8 cellular contexts compared by ENCODE assay signal in genomic region chr6:105179244-105180065, GRCh38. TPM values are rescaled to one million over a fixed set of nuclear protein-coding genes. Genes with fewer than 3 reads are reported as not detected.
A peak's percentile ranks its signal among the peaks of the same experiment; 100 is the strongest.
DNase-seq lines count a peak whose midpoint lies in the region; ATAC-seq and TF ChIP-seq lines count a peak whose summit lies in the region.

A gene with protein sequence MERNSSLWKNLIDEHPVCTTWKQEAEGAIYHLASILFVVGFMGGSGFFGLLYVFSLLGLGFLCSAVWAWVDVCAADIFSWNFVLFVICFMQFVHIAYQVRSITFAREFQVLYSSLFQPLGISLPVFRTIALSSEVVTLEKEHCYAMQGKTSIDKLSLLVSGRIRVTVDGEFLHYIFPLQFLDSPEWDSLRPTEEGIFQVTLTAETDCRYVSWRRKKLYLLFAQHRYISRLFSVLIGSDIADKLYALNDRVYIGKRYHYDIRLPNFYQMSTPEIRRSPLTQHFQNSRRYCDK (minus strand): TSS chr6:105180014. CDS start chr6:105161909, 18,105 bp downstream.

- peak within 1 kb of the TSS; percentile 72 for H3K9ac ChIP-seq in trophoblast cell (ENCODE audit: low read length)

- CTCF ChIA-PET in CD8-positive, alpha-beta T cell (lab: Charles Lee), result no interaction called here

- peak within 1 kb of the TSS; percentile 96 for H2AFZ ChIP-seq in trophoblast cell (ENCODE audit: insufficient read depth, low read length, poor library complexity)

- peak within 1 kb of the TSS; percentile 98 for H3K4me2 ChIP-seq in trophoblast cell (ENCODE audit: low read length)

- H3K14ac ChIP-seq in trophoblast cell (ENCODE audit: low read length), result peak within 1 kb of the TSS; percentile 45

- H4K8ac ChIP-seq in trophoblast cell (ENCODE audit: low read depth, low read length), result peak within 1 kb of the TSS; percentile 90

- peak within 1 kb of the TSS; percentile 29 for H3K4me3 Mint-ChIP-seq in activated T-cell treated with anti-CD3 and anti-CD28 coated beads, Interleukin-2, amount 50 U/mL, for 4 hours
- no peak within 1 kb of the TSS for H3K4me3 Mint-ChIP-seq in CD8-positive, alpha-beta T cell

- peak within 1 kb of the TSS; percentile 69 for H3K4me3 ChIP-seq in trophoblast cell (ENCODE audit: low read depth, low read length)
- H3K4me3 ChIP-seq in CD8-positive, alpha-beta T cell (ENCODE audit: low read depth, low read length), result no peak within 1 kb of the TSS

- DNase-seq in NCI-H1092 treated with DMSO at 0.1 percent for 48 hours (lab: John Stamatoyannopoulos, UW) (peak; percentile 57), NCI-H1092 (lab: John Stamatoyannopoulos, UW) (no peak), cardiac septum (ENCODE audit: low spot score) (no peak), trophoblast cell (peak; percentile 64 to 71), NCI-H1694 (lab: John Stamatoyannopoulos, UW) (no peak)
- no peak for DNase-seq in activated T-cell treated with anti-CD3 and anti-CD28 coated beads, Interleukin-2, amount 50 U/mL, for 4 hours
- no peak for DNase-seq in CD8-positive, alpha-beta T cell

- no peak within 1 kb of the TSS for H2BK5ac ChIP-seq in trophoblast cell (ENCODE audit: low read depth, low read length, poor library complexity)

- no peak within 1 kb of the TSS for H2AK5ac ChIP-seq in trophoblast cell (ENCODE audit: low read length)

- no peak within 1 kb of the TSS for H3K27ac Mint-ChIP-seq in CD8-positive, alpha-beta T cell

- H3K36me3 Mint-ChIP-seq in activated T-cell treated with anti-CD3 and anti-CD28 coated beads, Interleukin-2, amount 50 U/mL, for 4 hours (ENCODE audit: insufficient read depth), result no peaks in the 10 kb centered on the region
- H3K36me3 Mint-ChIP-seq in CD8-positive, alpha-beta T cell, result no peaks in the 10 kb centered on the region

- H3K9me3 Mint-ChIP-seq in activated T-cell treated with anti-CD3 and anti-CD28 coated beads, Interleukin-2, amount 50 U/mL, for 4 hours, result no peaks in the 10 kb centered on the region
- H3K9me3 Mint-ChIP-seq in CD8-positive, alpha-beta T cell, result no peaks in the 10 kb centered on the region

- no peaks in the 10 kb centered on the region for H3K79me1 ChIP-seq in trophoblast cell (ENCODE audit: low read length)

- POLR2A ChIA-PET in CD8-positive, alpha-beta T cell (lab: Charles Lee), result no interaction called here

- TF ChIP-seq CTCF in CD8-positive, alpha-beta T cell (IDR thresholded peaks at IDR 0.05), result no peak

- peak within 1 kb of the TSS; percentile 60 for H2BK120ac ChIP-seq in trophoblast cell (ENCODE audit: insufficient read depth, low read length, poor library complexity)

- H3K4me1 ChIP-seq in trophoblast cell (ENCODE audit: control insufficient read depth in 1 of 2, insufficient read depth in 2 of 2, low read length in 2 of 2), result peaks cover 2% of the 10 kb centered on the region in 2 experiments
- no peaks in the 10 kb centered on the region for H3K4me1 ChIP-seq in CD8-positive, alpha-beta T cell (ENCODE audit: insufficient read depth, low read length)

- H4K91ac ChIP-seq in trophoblast cell (ENCODE audit: low read depth, low read length), result peak within 1 kb of the TSS; percentile 55

- H3K4ac ChIP-seq in trophoblast cell (ENCODE audit: low read depth, low read length), result no peak within 1 kb of the TSS

- H3K18ac ChIP-seq in trophoblast cell (ENCODE audit: low read length), result no peak within 1 kb of the TSS

- no peaks in the 10 kb centered on the region for H3K9me3 ChIP-seq in trophoblast cell (ENCODE audit: insufficient read depth, low read depth, low read length)
- no peaks in the 10 kb centered on the region for H3K9me3 ChIP-seq in CD8-positive, alpha-beta T cell (ENCODE audit: low read length)

- intact Hi-C loops in cardiac septum (cut with DNase I), result loop anchor here (2.0 kb wide), 2 partner anchors 43 to 223 kb away; partner anchors contain the start of gene PREP
- intact Hi-C loops in CD8-positive, alpha-beta T cell (cut with DNase I, micrococcal nuclease), result no loop called here

- no peaks in the 10 kb centered on the region for H3K79me2 ChIP-seq in trophoblast cell (ENCODE audit: control insufficient read depth, insufficient read depth, low read length, poor library complexity)

- no peak within 1 kb of the TSS for H3K23ac ChIP-seq in trophoblast cell (ENCODE audit: low read length)

- no peak within 1 kb of the TSS for H4K12ac ChIP-seq in trophoblast cell (ENCODE audit: low read depth, low read length)

- peak; percentile 49 for ATAC-seq in HG03066 (IDR thresholded peaks at IDR 0.05; ENCODE audit: low read depth, unreplicated experiment)
- peak; percentile 31 to 62 for ATAC-seq in activated T-cell treated with anti-CD3 and anti-CD28 coated beads, Interleukin-2, amount 50 U/mL, for 4 hours
- ATAC-seq in CD8-positive, alpha-beta T cell, result no peak

- no peaks in the 10 kb centered on the region for H3K36me3 ChIP-seq in trophoblast cell (ENCODE audit: control insufficient read depth in 1 of 2, insufficient read depth in 2 of 2, low read length in 2 of 2)
- no peaks in the 10 kb centered on the region for H3K36me3 ChIP-seq in CD8-positive, alpha-beta T cell (ENCODE audit: insufficient read depth, low read length)

- WGBS in trophoblast cell (ENCODE audit: extremely low coverage, insufficient coverage, insufficient read length), result no CpG with 5 or more reads among the region's 90 CpGs

- H2BK12ac ChIP-seq in trophoblast cell (ENCODE audit: low read length), result peak within 1 kb of the TSS; percentile 24

- H3K27me3 ChIP-seq in trophoblast cell (ENCODE audit: insufficient read depth, low read length), result no peaks in the 10 kb centered on the region
- peaks cover 11% of the 10 kb centered on the region for H3K27me3 ChIP-seq in CD8-positive, alpha-beta T cell (ENCODE audit: insufficient read depth, low read length)

- no peak within 1 kb of the TSS for H3K27ac ChIP-seq in trophoblast cell (ENCODE audit: low read depth, low read length)
- H3K27ac ChIP-seq in CD8-positive, alpha-beta T cell (ENCODE audit: low read depth, low read length), result no peak within 1 kb of the TSS

- H3K27me3 Mint-ChIP-seq in activated T-cell treated with anti-CD3 and anti-CD28 coated beads, Interleukin-2, amount 50 U/mL, for 4 hours (ENCODE audit: low read depth), result peaks cover 50% of the 10 kb centered on the region
- peaks cover 52% of the 10 kb centered on the region for H3K27me3 Mint-ChIP-seq in CD8-positive, alpha-beta T cell (ENCODE audit: low read depth)

- peaks cover 1% of the 10 kb centered on the region for H3K4me1 Mint-ChIP-seq in activated T-cell treated with anti-CD3 and anti-CD28 coated beads, Interleukin-2, amount 50 U/mL, for 4 hours (ENCODE audit: low read depth)
- H3K4me1 Mint-ChIP-seq in CD8-positive, alpha-beta T cell (ENCODE audit: low read depth), result peaks cover 4% of the 10 kb centered on the region

RNA-seq across cellular contexts. Expression of the gene that starts here (rescaled TPM):
- total RNA-seq in activated T-cell treated with anti-CD3 and anti-CD28 coated beads, Interleukin-2, amount 50 U/mL, for 4 hours, result not detected
- total RNA-seq in cardiac septum, result 35.1 TPM
- polyA plus RNA-seq in trophoblast cell (2013), result 0.36 and 0.41 TPM in 2 replicates
- not detected for total RNA-seq in CD8-positive, alpha-beta T cell

Comparison
In these comparisons a context has a peak if more than half of its experiments do, and no peak if none do; other contexts are left out.
1. RNA of the gene that starts here (total RNA-seq): 35.1 TPM in cardiac septum (single experiment); not detected in activated T-cell treated with anti-CD3 and anti-CD28 coated beads, Interleukin-2, amount 50 U/mL, for 4 hours and not detected in CD8-positive, alpha-beta T cell; every median in the first group is over 10 times any median in the second.
2. DNase-seq: peak in NCI-H1092 treated with DMSO at 0.1 percent for 48 hours (single experiment) and trophoblast cell (2 of 2); none in NCI-H1092 (single experiment), activated T-cell treated with anti-CD3 and anti-CD28 coated beads, Interleukin-2, amount 50 U/mL, for 4 hours (single experiment), cardiac septum (single experiment), CD8-positive, alpha-beta T cell (0 of 7) and NCI-H1694 (single experiment).
3. Peak in ATAC-seq in activated T-cell treated with anti-CD3 and anti-CD28 coated beads, Interleukin-2, amount 50 U/mL, for 4 hours; RNA of the gene not detected or under 1 TPM.